Comparison of ENCODE assay signal across 8 cellular contexts in the genomic region with DNA sequence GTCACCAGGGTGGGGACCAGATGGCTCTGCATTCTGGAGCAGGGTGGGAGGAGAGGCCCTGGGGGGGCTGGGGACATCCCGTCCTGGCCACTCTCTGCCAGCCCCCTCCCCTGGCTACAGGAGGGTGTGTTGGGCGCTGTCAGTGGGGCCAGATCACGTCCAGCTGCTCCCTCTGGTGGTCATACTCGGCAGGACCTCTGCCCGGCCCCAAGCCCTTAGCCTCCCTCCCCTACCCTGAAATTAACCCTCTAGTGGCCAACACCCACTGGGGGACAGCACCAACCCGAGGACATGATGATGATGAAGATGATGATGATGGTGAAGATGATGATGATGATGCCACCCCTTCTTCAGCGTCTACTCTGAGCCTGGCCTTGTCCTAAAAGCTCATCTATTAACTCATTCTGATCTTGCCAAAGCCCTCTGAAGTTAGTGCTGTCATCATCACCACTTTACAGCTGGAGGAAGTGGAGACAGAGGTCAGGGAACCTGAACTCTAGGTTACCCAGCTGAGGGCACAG. TPM values are rescaled to one million over a fixed set of nuclear protein-coding genes. Genes with fewer than 3 reads are reported as not detected.
A peak's percentile ranks its signal among the peaks of the same experiment; 100 is the strongest.
DNase-seq lines count a peak whose midpoint lies in the region; ATAC-seq and TF ChIP-seq lines count a peak whose summit lies in the region.

No MANE protein-coding gene starts in this region.

- peak overlapping the region; percentile 10; the same call in 1 of the 2 replicates for H3K4me3 Mint-ChIP-seq in WTC11

- H3K27me3 Mint-ChIP-seq in WTC11 (ENCODE audit: low read depth), result peaks cover 9% of the 10 kb centered on the region

- CTCF ChIA-PET in WTC11 (lab: Charles Lee), result interaction anchor here (0.5 to 5.2 kb wide), 32 partner anchors 9 to 613 kb away, joined by 3 to 72 read pairs (median 5); a partner anchor contains a TSS

- H3K27me3 ChIP-seq in kidney epithelial cell (ENCODE audit: control insufficient read depth, insufficient read depth, low read length), result peaks cover 49% of the 10 kb centered on the region

- POLR2A ChIA-PET in WTC11 (lab: Charles Lee), result interaction anchor here (0.6 kb wide), 1 partner anchor 68 kb away, joined by 3 read pairs; no protein-coding TSS in a partner anchor

- peak; percentile 93 for TF ChIP-seq CTCF in WTC11 (IDR thresholded peaks at IDR 0.05)
- peak; percentile 89 for TF ChIP-seq CTCF in cardiac fibroblast (IDR thresholded peaks at IDR 0.05; ENCODE audit: low read depth, low read length)
- TF ChIP-seq CTCF in kidney epithelial cell (IDR thresholded peaks at IDR 0.05; ENCODE audit: insufficient read depth, low read length, poor library complexity, severe bottlenecking), result peak; percentile 91

- ATAC-seq in WTC11 (peak; percentile 91), HG02884 (IDR thresholded peaks at IDR 0.05; ENCODE audit: unreplicated experiment) (no peak)

- H3K36me3 ChIP-seq in kidney epithelial cell (ENCODE audit: control insufficient read depth, insufficient read depth, low read length), result no peaks in the 10 kb centered on the region

- DNase-seq in NCI-H2081 (lab: John Stamatoyannopoulos, UW), result peak; percentile 26 to 31
- DNase-seq in NCI-H2081 treated with DMSO at 0.1 percent for 48 hours (lab: John Stamatoyannopoulos, UW), result no peak
- peak; percentile 87 for DNase-seq in NCI-H1694 (lab: John Stamatoyannopoulos, UW)
- peak; percentile 88 for DNase-seq in WTC11 (ENCODE audit: low spot score)
- DNase-seq in cardiac fibroblast (ENCODE audit: low read depth in 2 of 2), result peak; percentile 69 to 74
- no peak for DNase-seq in kidney epithelial cell (ENCODE audit: low read depth)
- DNase-seq in stimulated activated CD4-positive, alpha-beta T cell treated with anti-CD3 and anti-CD28 coated beads, Interleukin-15, amount 100 ng/mL, for 24 hours, result peak; percentile 78

- peaks cover 4% of the 10 kb centered on the region; the same call in 1 of the 2 replicates for H3K36me3 Mint-ChIP-seq in WTC11

- peaks cover 12% of the 10 kb centered on the region for H3K9me3 Mint-ChIP-seq in WTC11

- H3K4me3 ChIP-seq in cardiac fibroblast (replicated peaks in 1 of 2; ENCODE audit: low read depth in 2 of 2, low read length in 2 of 2), result no peak overlapping the region
- no peak overlapping the region for H3K4me3 ChIP-seq in kidney epithelial cell (ENCODE audit: low read depth, low read length)

- peaks cover 21% of the 10 kb centered on the region for H3K4me1 Mint-ChIP-seq in WTC11

- H3K27ac Mint-ChIP-seq in WTC11, result no peak overlapping the region

TF ChIP-seq in WTC11, 78 proteins besides CTCF, POLR2A, EP300 and RAD21:
- TF ChIP-seq ESRRA (CRISPR knock-in tag; IDR thresholded peaks at IDR 0.05; ENCODE audit: borderline replicate concordance) (no peak), ZNF396 (CRISPR knock-in tag; IDR thresholded peaks at IDR 0.05; ENCODE audit: borderline replicate concordance) (no peak), ZNF416 (CRISPR knock-in tag; IDR thresholded peaks at IDR 0.05) (peak; percentile 60; the same call in 1 of the 2 replicates), EMX1 (CRISPR knock-in tag; IDR thresholded peaks at IDR 0.05) (no peak), FOXK1 (CRISPR knock-in tag; IDR thresholded peaks at IDR 0.05) (peak; percentile 49; the same call in 1 of the 2 replicates)
- TF ChIP-seq, protein P1, sequence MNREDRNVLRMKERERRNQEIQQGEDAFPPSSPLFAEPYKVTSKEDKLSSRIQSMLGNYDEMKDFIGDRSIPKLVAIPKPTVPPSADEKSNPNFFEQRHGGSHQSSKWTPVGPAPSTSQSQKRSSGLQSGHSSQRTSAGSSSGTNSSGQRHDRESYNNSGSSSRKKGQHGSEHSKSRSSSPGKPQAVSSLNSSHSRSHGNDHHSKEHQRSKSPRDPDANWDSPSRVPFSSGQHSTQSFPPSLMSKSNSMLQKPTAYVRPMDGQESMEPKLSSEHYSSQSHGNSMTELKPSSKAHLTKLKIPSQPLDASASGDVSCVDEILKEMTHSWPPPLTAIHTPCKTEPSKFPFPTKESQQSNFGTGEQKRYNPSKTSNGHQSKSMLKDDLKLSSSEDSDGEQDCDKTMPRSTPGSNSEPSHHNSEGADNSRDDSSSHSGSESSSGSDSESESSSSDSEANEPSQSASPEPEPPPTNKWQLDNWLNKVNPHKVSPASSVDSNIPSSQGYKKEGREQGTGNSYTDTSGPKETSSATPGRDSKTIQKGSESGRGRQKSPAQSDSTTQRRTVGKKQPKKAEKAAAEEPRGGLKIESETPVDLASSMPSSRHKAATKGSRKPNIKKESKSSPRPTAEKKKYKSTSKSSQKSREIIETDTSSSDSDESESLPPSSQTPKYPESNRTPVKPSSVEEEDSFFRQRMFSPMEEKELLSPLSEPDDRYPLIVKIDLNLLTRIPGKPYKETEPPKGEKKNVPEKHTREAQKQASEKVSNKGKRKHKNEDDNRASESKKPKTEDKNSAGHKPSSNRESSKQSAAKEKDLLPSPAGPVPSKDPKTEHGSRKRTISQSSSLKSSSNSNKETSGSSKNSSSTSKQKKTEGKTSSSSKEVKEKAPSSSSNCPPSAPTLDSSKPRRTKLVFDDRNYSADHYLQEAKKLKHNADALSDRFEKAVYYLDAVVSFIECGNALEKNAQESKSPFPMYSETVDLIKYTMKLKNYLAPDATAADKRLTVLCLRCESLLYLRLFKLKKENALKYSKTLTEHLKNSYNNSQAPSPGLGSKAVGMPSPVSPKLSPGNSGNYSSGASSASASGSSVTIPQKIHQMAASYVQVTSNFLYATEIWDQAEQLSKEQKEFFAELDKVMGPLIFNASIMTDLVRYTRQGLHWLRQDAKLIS (CRISPR knock-in tag; IDR thresholded peaks at IDR 0.05; ENCODE audit: borderline replicate concordance), result no peak
- TF ChIP-seq, protein P2, sequence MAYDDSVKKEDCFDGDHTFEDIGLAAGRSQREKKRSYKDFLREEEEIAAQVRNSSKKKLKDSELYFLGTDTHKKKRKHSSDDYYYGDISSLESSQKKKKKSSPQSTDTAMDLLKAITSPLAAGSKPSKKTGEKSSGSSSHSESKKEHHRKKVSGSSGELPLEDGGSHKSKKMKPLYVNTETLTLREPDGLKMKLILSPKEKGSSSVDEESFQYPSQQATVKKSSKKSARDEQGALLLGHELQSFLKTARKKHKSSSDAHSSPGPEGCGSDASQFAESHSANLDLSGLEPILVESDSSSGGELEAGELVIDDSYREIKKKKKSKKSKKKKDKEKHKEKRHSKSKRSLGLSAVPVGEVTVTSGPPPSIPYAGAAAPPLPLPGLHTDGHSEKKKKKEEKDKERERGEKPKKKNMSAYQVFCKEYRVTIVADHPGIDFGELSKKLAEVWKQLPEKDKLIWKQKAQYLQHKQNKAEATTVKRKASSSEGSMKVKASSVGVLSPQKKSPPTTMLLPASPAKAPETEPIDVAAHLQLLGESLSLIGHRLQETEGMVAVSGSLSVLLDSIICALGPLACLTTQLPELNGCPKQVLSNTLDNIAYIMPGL (CRISPR knock-in tag; IDR thresholded peaks at IDR 0.05), result peak; percentile 70

RNA-seq across cellular contexts. Expression of a gene that starts 0.6 kb away (rescaled TPM):
- total RNA-seq in WTC11 (2021), result 14.2 to 15.7 TPM (median 15.1 TPM) in 3 replicates
- not detected in 2 replicates for total RNA-seq in kidney epithelial cell

RNA-seq across cellular contexts. Expression of a gene that starts 3.2 kb away (rescaled TPM):
- 11.3 to 13.4 TPM (median 13.3 TPM) in 3 replicates for total RNA-seq in WTC11 (2021)
- not detected in 2 replicates for total RNA-seq in kidney epithelial cell

RNA-seq across cellular contexts. Expression of a gene that starts 7.6 kb away (rescaled TPM):
- 16.7 to 16.9 TPM (median 16.9 TPM) in 3 replicates for total RNA-seq in WTC11 (2021)
- total RNA-seq in kidney epithelial cell, result not detected in 2 replicates

RNA-seq across cellular contexts. Expression of a gene that starts 19.1 kb away (rescaled TPM):
- total RNA-seq in WTC11 (2021) (114 to 135 TPM (median 128 TPM) in 3 replicates), kidney epithelial cell (135 and 153 TPM in 2 replicates)

RNA-seq across cellular contexts. Expression of a gene that starts 19.8 kb away (rescaled TPM):
- 1.0 to 1.8 TPM (median 1.2 TPM) in 3 replicates for total RNA-seq in WTC11 (2021)
- 0.50 and 0.89 TPM in 2 replicates for total RNA-seq in kidney epithelial cell

Comparison
In these comparisons a context has a peak if more than half of its experiments do, and no peak if none do; other contexts are left out.
1. DNase-seq: peak in NCI-H2081 (2 of 2), NCI-H1694 (single experiment), WTC11 (single experiment), cardiac fibroblast (2 of 2) and stimulated activated CD4-positive, alpha-beta T cell treated with anti-CD3 and anti-CD28 coated beads, Interleukin-15, amount 100 ng/mL, for 24 hours (single experiment); none in NCI-H2081 treated with DMSO at 0.1 percent for 48 hours (single experiment) and kidney epithelial cell (single experiment).
2. RNA of a gene that starts 0.6 kb away (total RNA-seq): 14.2 to 15.7 TPM in WTC11; not detected in kidney epithelial cell; every median in the first group is over 10 times any median in the second.
3. RNA of a gene that starts 3.2 kb away (total RNA-seq): 11.3 to 13.4 TPM in WTC11; not detected in kidney epithelial cell; every median in the first group is over 10 times any median in the second.
4. RNA of a gene that starts 7.6 kb away (total RNA-seq): 16.7 to 16.9 TPM in WTC11; not detected in kidney epithelial cell; every median in the first group is over 10 times any median in the second.
5. Peak in every context shown above with its lines, with median percentiles within 50 percentile points of each other: CTCF ChIP-seq.